In genomic region chr10:48210391-48210790, GRCh38 we compare ENCODE assay signal across 37 cellular contexts.
A peak's percentile ranks its signal among the peaks of the same experiment; 100 is the strongest.
DNase-seq lines count a peak whose midpoint lies in the region; ATAC-seq, FAIRE-seq and TF ChIP-seq lines count a peak whose summit lies in the region.
"Had no signal": no experiment of that assay in that cellular context is flagged by ENCODE, and none has a peak within 500 bp of the region (broad histone marks: within the 10 kb centered on the region; RNA-seq: fewer than 3 reads in every experiment).

No MANE protein-coding gene starts in this region.

- BruUV-seq in K562 (replicated peaks; lab: Mats Ljungman, UMichigan): no TSS peak

- no peaks in the 10 kb centered on the region for H3K36me3 ChIP-seq in K562 (ENCODE audit: control insufficient read depth, insufficient read depth, low read length)
- no peaks in the 10 kb centered on the region for H3K36me3 ChIP-seq in esophagus muscularis mucosa
- H3K36me3 ChIP-seq: BE2C; BLaER1; BLaER1 treated with 17β-estradiol and CSF1 and Interleukin-3, amounts not matched to agents 10 nM and 100 nM had no signal

- H3K4me3 Mint-ChIP-seq in osteocyte (ENCODE audit: unreplicated experiment): no peak overlapping the region
- H3K4me3 Mint-ChIP-seq: B cell; CD14-positive monocyte; CD4-positive, alpha-beta memory T cell; CD4-positive, alpha-beta T cell; CD4-positive, CD25-positive, alpha-beta regulatory T cell; CD8-positive, alpha-beta memory T cell; CD8-positive, alpha-beta T cell had no signal

- no peaks in the 10 kb centered on the region for H3K9me3 ChIP-seq in K562 (replicated peaks; ENCODE audit: control insufficient read depth, insufficient read depth, low read depth, low read length)
- H3K9me3 ChIP-seq in esophagus muscularis mucosa: no peaks in the 10 kb centered on the region
- H3K9me3 ChIP-seq: A549; BE2C; BLaER1; BLaER1 treated with 17β-estradiol and CSF1 and Interleukin-3, amounts not matched to agents 10 nM and 100 nM; Caco-2 had no signal

- no peaks in the 10 kb centered on the region for H3K4me1 Mint-ChIP-seq in osteocyte (ENCODE audit: unreplicated experiment)
- H3K4me1 Mint-ChIP-seq: B cell; CD14-positive monocyte; CD4-positive, alpha-beta memory T cell; CD4-positive, CD25-positive, alpha-beta regulatory T cell; CD8-positive, alpha-beta memory T cell had no signal

- POLR2A ChIA-PET in K562 (lab: Yijun Ruan, JAX): no interaction called here

- no peak for TF ChIP-seq CTCF in K562 (IDR thresholded peaks at IDR 0.05 in 2 of 3, conservative IDR thresholded peaks at IDR 0.05 in 1 of 3; ENCODE audit: insufficient read depth in 2 of 3, low read depth in 1 of 3, low read length in 3 of 3)
- no peak for TF ChIP-seq CTCF in esophagus muscularis mucosa (IDR thresholded peaks at IDR 0.05)
- no peak for TF ChIP-seq CTCF in osteocyte (IDR thresholded peaks at IDR 0.05)

- H3K36me3 Mint-ChIP-seq in osteocyte (ENCODE audit: unreplicated experiment): no peaks in the 10 kb centered on the region
- H3K36me3 Mint-ChIP-seq: CD14-positive monocyte; CD4-positive, alpha-beta memory T cell; CD4-positive, CD25-positive, alpha-beta regulatory T cell; CD8-positive, alpha-beta memory T cell; CD8-positive, alpha-beta T cell had no signal

- no peaks in the 10 kb centered on the region for H4K20me1 ChIP-seq in K562 (replicated peaks; ENCODE audit: control insufficient read depth, insufficient read depth, low read length)
- H4K20me1 ChIP-seq: BLaER1; BLaER1 treated with 17β-estradiol and CSF1 and Interleukin-3, amounts not matched to agents 10 nM and 100 nM had no signal

- ATAC-seq in K562 (no peak), HG03139 (IDR thresholded peaks at IDR 0.05; ENCODE audit: unreplicated experiment) (no peak), HG03342 (IDR thresholded peaks at IDR 0.05; ENCODE audit: unreplicated experiment) (no peak), GM19452 (IDR thresholded peaks at IDR 0.05; ENCODE audit: unreplicated experiment) (no peak)
- ATAC-seq: A549; CD8-positive, alpha-beta T cell had no signal

- intact Hi-C loops in K562 (cut with micrococcal nuclease): no loop called here
- intact Hi-C loops in esophagus muscularis mucosa (cut with DNase I): no loop called here

- H3K4me1 ChIP-seq in K562 (replicated peaks in 1 of 2; ENCODE audit: control insufficient read depth in 2 of 2, insufficient read depth in 2 of 2, low read length in 2 of 2): no peaks in the 10 kb centered on the region
- peaks cover 0 to 5% (median 0%) of the 10 kb centered on the region in 4 donors for H3K4me1 ChIP-seq in esophagus muscularis mucosa
- H3K4me1 ChIP-seq: A549; BE2C; BLaER1; BLaER1 treated with 17β-estradiol and CSF1 and Interleukin-3, amounts not matched to agents 10 nM and 100 nM; Caco-2 had no signal

- in situ Hi-C loops in K562 (cut with MboI): loop anchor here (5.0 kb wide), 1 partner anchor 302 kb away; no protein-coding TSS in a partner anchor

- TF ChIP-seq POLR2A in K562 (conservative IDR thresholded peaks at IDR 0.05): no peak
- TF ChIP-seq POLR2A in esophagus muscularis mucosa (IDR thresholded peaks at IDR 0.05; ENCODE audit: low read depth): no peak

- H3K27ac ChIP-seq in K562 (ENCODE audit: extremely low read depth, low read depth, low read length) (no peak overlapping the region), esophagus muscularis mucosa (replicated peaks in 1 of 4) (no peak overlapping the region)
- H3K27ac ChIP-seq: 22Rv1; A549; BLaER1; BLaER1 treated with 17β-estradiol and CSF1 and Interleukin-3, amounts not matched to agents 10 nM and 100 nM; C4-2B had no signal

- TF ChIP-seq EP300 in K562 (IDR thresholded peaks at IDR 0.05; ENCODE audit: low read length) (no peak), esophagus muscularis mucosa (IDR thresholded peaks at IDR 0.05) (no peak)

- H3K4me3 ChIP-seq in K562 (no peak overlapping the region), esophagus muscularis mucosa (no peak overlapping the region)
- H3K4me3 ChIP-seq: A549; BLaER1; BLaER1 treated with 17β-estradiol and CSF1 and Interleukin-3, amounts not matched to agents 10 nM and 100 nM had no signal

- no peak for TF ChIP-seq RAD21 in K562 (CRISPR knock-in tag; conservative IDR thresholded peaks at IDR 0.05 in 1 of 2, IDR thresholded peaks at IDR 0.05 in 1 of 2)

- CTCF ChIA-PET in K562 (lab: Yijun Ruan, JAX; ENCODE audit: low intra/inter-chr PET ratio): no interaction called here

- under 1% methylated on average over 9 of the region's 9 CpGs for WGBS in K562 (ENCODE audit: insufficient coverage, low coverage, missing lambda C conversion rate)
- 75% methylated on average over 6 of the region's 9 CpGs for WGBS in esophagus muscularis mucosa

- peaks cover 49% of the 10 kb centered on the region for H3K27me3 Mint-ChIP-seq in osteocyte (ENCODE audit: unreplicated experiment)
- H3K27me3 Mint-ChIP-seq: CD4-positive, alpha-beta T cell; CD4-positive, CD25-positive, alpha-beta regulatory T cell had no signal

- H3K27ac Mint-ChIP-seq in osteocyte (ENCODE audit: unreplicated experiment): no peak overlapping the region
- H3K27ac Mint-ChIP-seq: B cell; CD4-positive, alpha-beta memory T cell; CD4-positive, alpha-beta T cell; CD4-positive, CD25-positive, alpha-beta regulatory T cell; CD8-positive, alpha-beta memory T cell; CD8-positive, alpha-beta T cell had no signal

- H3K4me2 ChIP-seq in K562 (ENCODE audit: insufficient read depth, low read length): no peak overlapping the region
- H3K4me2 ChIP-seq: A549; BLaER1; BLaER1 treated with 17β-estradiol and CSF1 and Interleukin-3, amounts not matched to agents 10 nM and 100 nM had no signal

- peaks cover 0 to 23% of the 10 kb centered on the region in 2 experiments; a peak in 3 of 5 replicates for H3K27me3 ChIP-seq in K562 (ENCODE audit: control insufficient read depth in 2 of 2, insufficient read depth in 2 of 2, low read length in 2 of 2)
- H3K27me3 ChIP-seq in esophagus muscularis mucosa: no peaks in the 10 kb centered on the region
- H3K27me3 ChIP-seq: BLaER1; BLaER1 treated with 17β-estradiol and CSF1 and Interleukin-3, amounts not matched to agents 10 nM and 100 nM had no signal

- FAIRE-seq in K562 (lab: Jason Lieb, UNC): peak; percentile 11
- FAIRE-seq: A204.1, A549, D721Med had no signal

- DNase-seq in K562 (ENCODE audit: extremely low read depth in 1 of 4, low spot score in 3 of 4) (no peak), esophagus muscularis mucosa (ENCODE audit: extremely low spot score) (peak; percentile 89), islet precursor cell (peak; percentile 30), osteocyte (ENCODE audit: extremely low spot score, unreplicated experiment) (peak; percentile 57), NCI-H146 (lab: John Stamatoyannopoulos, UW) (no peak)
- DNase-seq: 8988T; ACHN; AML-193; BE2C; C1 segment of cervical spinal cord; Caco-2; Calu3; CD4-positive, alpha-beta memory T cell; CD4-positive, alpha-beta T cell; CD4-positive, CD25-positive, alpha-beta regulatory T cell; CD8-positive, alpha-beta memory T cell; CD8-positive, alpha-beta T cell; COR-L47; DMS 273 treated with DMSO at 0.1 percent for 48 hours; DMS153; DMS53; DMS79; DMS79 treated with DMSO at 0.1 percent for 48 hours; DND-41; EL had no signal

- H2AFZ ChIP-seq in K562 (ENCODE audit: low read depth, low read length): no peak overlapping the region

- H3K9ac ChIP-seq in K562 (ENCODE audit: insufficient read depth in 1 of 2, low read depth in 2 of 2, low read length in 2 of 2): no peak overlapping the region
- H3K9ac ChIP-seq: BLaER1; BLaER1 treated with 17β-estradiol and CSF1 and Interleukin-3, amounts not matched to agents 10 nM and 100 nM had no signal

- no peaks in the 10 kb centered on the region for H3K9me1 ChIP-seq in K562 (ENCODE audit: control insufficient read depth, insufficient read depth, low read length)

- H3K79me2 ChIP-seq in K562 (ENCODE audit: control insufficient read depth, insufficient read depth, low read length): no peaks in the 10 kb centered on the region

- no peaks in the 10 kb centered on the region for H3K9me3 Mint-ChIP-seq in osteocyte (ENCODE audit: unreplicated experiment)
- H3K9me3 Mint-ChIP-seq: CD14-positive monocyte; CD4-positive, alpha-beta T cell; CD4-positive, CD25-positive, alpha-beta regulatory T cell; CD8-positive, alpha-beta memory T cell had no signal

TF ChIP-seq in K562, 482 proteins besides CTCF, POLR2A, EP300 and RAD21:
- TF ChIP-seq PTBP1 (IDR thresholded peaks at IDR 0.05; ENCODE audit: low read depth, low read length) (no peak), HIVEP1 (CRISPR knock-in tag; IDR thresholded peaks at IDR 0.05) (no peak), ZNF175 (CRISPR knock-in tag; IDR thresholded peaks at IDR 0.05; ENCODE audit: low read depth) (no peak), ZFPM2 (CRISPR knock-in tag; IDR thresholded peaks at IDR 0.05) (no peak)
- TF ChIP-seq, protein P1, sequence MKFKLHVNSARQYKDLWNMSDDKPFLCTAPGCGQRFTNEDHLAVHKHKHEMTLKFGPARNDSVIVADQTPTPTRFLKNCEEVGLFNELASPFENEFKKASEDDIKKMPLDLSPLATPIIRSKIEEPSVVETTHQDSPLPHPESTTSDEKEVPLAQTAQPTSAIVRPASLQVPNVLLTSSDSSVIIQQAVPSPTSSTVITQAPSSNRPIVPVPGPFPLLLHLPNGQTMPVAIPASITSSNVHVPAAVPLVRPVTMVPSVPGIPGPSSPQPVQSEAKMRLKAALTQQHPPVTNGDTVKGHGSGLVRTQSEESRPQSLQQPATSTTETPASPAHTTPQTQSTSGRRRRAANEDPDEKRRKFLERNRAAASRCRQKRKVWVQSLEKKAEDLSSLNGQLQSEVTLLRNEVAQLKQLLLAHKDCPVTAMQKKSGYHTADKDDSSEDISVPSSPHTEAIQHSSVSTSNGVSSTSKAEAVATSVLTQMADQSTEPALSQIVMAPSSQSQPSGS (CRISPR knock-in tag; IDR thresholded peaks at IDR 0.05): no peak

Comparison
In these comparisons a context has a peak if more than half of its experiments do, and no peak if none do; other contexts are left out.
1. DNase-seq: peak in esophagus muscularis mucosa (single experiment), islet precursor cell (single experiment) and osteocyte (single experiment); none in K562 (0 of 4) and NCI-H146 (single experiment).